Comparison of ENCODE assay signal across 8 cellular contexts in the genomic region with DNA sequence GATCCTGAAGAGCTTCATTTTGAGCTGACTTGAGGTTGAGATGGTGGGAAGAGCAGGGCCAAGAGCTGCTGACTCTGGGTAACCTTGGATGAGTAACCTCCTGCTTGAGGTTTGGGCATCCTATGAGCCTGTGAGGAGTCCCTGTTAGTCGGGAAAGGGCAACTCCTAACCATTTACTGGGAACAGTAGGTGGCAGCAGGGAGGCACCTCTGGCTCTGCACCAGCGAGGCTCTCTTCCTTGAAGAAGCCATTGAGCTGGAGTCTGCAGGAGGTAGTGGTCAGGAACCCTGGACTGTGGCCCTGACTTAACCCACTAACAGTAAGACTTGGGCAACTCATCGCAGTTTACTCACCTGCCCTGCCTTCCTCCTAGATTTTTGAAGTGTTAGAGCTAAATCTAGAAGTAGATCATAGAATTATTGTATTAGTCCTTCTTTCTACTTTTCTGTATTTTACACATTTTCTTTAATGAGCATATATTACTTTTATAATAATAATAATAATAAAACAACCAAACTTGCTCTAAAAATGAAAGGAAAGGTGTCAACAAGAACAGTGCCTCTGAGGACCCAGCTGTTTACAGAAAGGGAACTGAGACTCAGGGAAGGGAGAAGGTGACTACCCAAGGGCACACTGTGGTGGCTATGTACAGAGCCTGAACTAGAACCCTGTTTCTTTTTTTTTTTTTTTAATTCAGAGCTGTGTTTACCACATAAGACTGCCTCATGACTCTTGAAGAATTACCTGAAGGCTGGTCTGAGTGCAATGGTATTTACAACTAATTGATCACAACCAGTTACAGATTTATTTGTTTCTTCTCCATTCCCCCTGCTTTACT.
DNase-seq lines count a peak whose midpoint lies in the region; ATAC-seq lines count a peak whose summit lies in the region.

No MANE protein-coding gene starts in this region.

- no peak overlapping the region for H3K4me3 ChIP-seq in skeletal muscle cell (ENCODE audit: low read depth, low read length)

- peak; percentile 36 for DNase-seq in GM04503 (ENCODE audit: low read depth)
- peak; percentile 84 for DNase-seq in HCEC 1CT
- peak; percentile 83 for DNase-seq in NCI-H1105 (lab: John Stamatoyannopoulos, UW)
- DNase-seq in T-helper 2 cell: peak; percentile 10 to 59 (median 20)
- peak; percentile 90 for DNase-seq in astrocyte of the hippocampus (ENCODE audit: low read depth, low spot score)
- DNase-seq in hippocampal formation (lab: John Stamatoyannopoulos, UW): peak; percentile 47 to 49
- peak; percentile 45 for DNase-seq in skeletal muscle cell (ENCODE audit: low read depth)

- ATAC-seq in GM21423 (IDR thresholded peaks at IDR 0.05; ENCODE audit: unreplicated experiment): no peak

Comparison
In these comparisons a context has a peak if more than half of its experiments do, and no peak if none do; other contexts are left out.
1. DNase-seq: peak in every context shown above with its lines; median percentile 90 in astrocyte of the hippocampus; 84 in HCEC 1CT; 83 in NCI-H1105; 48 in hippocampal formation; 45 in skeletal muscle cell; 36 in GM04503; 20 in T-helper 2 cell.